8 cellular contexts compared by ENCODE assay signal in genomic region chr14:105019861-105020814, GRCh38. TPM values are rescaled to one million over a fixed set of nuclear protein-coding genes. Genes with fewer than 3 reads are reported as not detected.
DNase-seq lines count a peak whose midpoint lies in the region; ATAC-seq, FAIRE-seq and TF ChIP-seq lines count a peak whose summit lies in the region.

No MANE protein-coding gene starts in this region.

- TF ChIP-seq RAD21 in K562 (CRISPR knock-in tag; conservative IDR thresholded peaks at IDR 0.05 in 1 of 2, IDR thresholded peaks at IDR 0.05 in 1 of 2) (no peak), HepG2 (CRISPR knock-in tag; IDR thresholded peaks at IDR 0.05) (no peak)

- TF ChIP-seq POLR2A in K562 (conservative IDR thresholded peaks at IDR 0.05) (no peak), HepG2 (IDR thresholded peaks at IDR 0.05; ENCODE audit: insufficient read depth in 1 of 2, low read depth in 2 of 2, low read length in 2 of 2) (no peak)

- H3K36me3 ChIP-seq in heart right ventricle (peaks cover 0 to 4% (median 0%) of the 10 kb centered on the region in 9 donors), K562 (ENCODE audit: control insufficient read depth, insufficient read depth, low read length) (peaks cover 27% of the 10 kb centered on the region; the same call in 2 of the 3 replicates), HepG2 (replicated peaks in 1 of 2; ENCODE audit: control insufficient read depth in 1 of 2, insufficient read depth in 2 of 2, low read length in 2 of 2) (peaks cover 4 to 5% of the 10 kb centered on the region in 2 experiments; a peak in 2 of 5 replicates)

- H3K4me3 ChIP-seq in heart right ventricle (peak overlapping the region; percentile 59 to 94 (median 82)), K562 (peak overlapping the region; percentile 83), HepG2 (replicated peaks in 1 of 3; ENCODE audit: insufficient read depth in 1 of 3, low read depth in 2 of 3, low read length in 3 of 3) (peak overlapping the region; percentile 69 to 86 (median 81))

- H3K27me3 ChIP-seq in heart right ventricle (no peaks in the 10 kb centered on the region), K562 (ENCODE audit: control insufficient read depth in 2 of 2, insufficient read depth in 2 of 2, low read length in 2 of 2) (no peaks in the 10 kb centered on the region), HepG2 (ENCODE audit: control insufficient read depth in 1 of 2, insufficient read depth in 2 of 2, low read length in 2 of 2) (no peaks in the 10 kb centered on the region; a peak in 1 of 5 replicates)

- WGBS in heart right ventricle, 2 donors = 8 to 10% methylated on average over 64 to 75 of the region's 75 CpGs
- 2% methylated on average over 22 of the region's 75 CpGs for WGBS in K562 (ENCODE audit: insufficient coverage, low coverage, missing lambda C conversion rate)
- WGBS in HepG2 (ENCODE audit: low lambda C conversion rate) = 2% methylated on average over 23 of the region's 75 CpGs

- H3K4me2 ChIP-seq in K562 (ENCODE audit: insufficient read depth, low read length) (peak overlapping the region; percentile 94), HepG2 (ENCODE audit: low read depth, low read length) (peak overlapping the region; percentile 98)

- ATAC-seq in heart right ventricle (peak in 3 of 8 donors; percentile 1 to 14 (median 6)), Right ventricle myocardium inferior (no peak), HG03108 (IDR thresholded peaks at IDR 0.05; ENCODE audit: unreplicated experiment) (peak; percentile 12), K562 (peak; percentile 59), HepG2 (peak; percentile 58)

- H4K20me1 ChIP-seq in K562 (replicated peaks; ENCODE audit: control insufficient read depth, insufficient read depth, low read length) = peaks cover 22% of the 10 kb centered on the region
- peaks cover 19% of the 10 kb centered on the region for H4K20me1 ChIP-seq in HepG2 (ENCODE audit: insufficient read depth, low read length)

- H3K79me2 ChIP-seq in K562 (ENCODE audit: control insufficient read depth, insufficient read depth, low read length) = peaks cover 69% of the 10 kb centered on the region
- H3K79me2 ChIP-seq in HepG2 (ENCODE audit: insufficient read depth, low read length) = peaks cover 57% of the 10 kb centered on the region

- peaks cover 5 to 72% (median 30%) of the 10 kb centered on the region in 9 donors for H3K4me1 ChIP-seq in heart right ventricle
- peaks cover 32 to 36% of the 10 kb centered on the region in 2 experiments for H3K4me1 ChIP-seq in K562 (replicated peaks in 1 of 2; ENCODE audit: control insufficient read depth in 2 of 2, insufficient read depth in 2 of 2, low read length in 2 of 2)
- peaks cover 71% of the 10 kb centered on the region for H3K4me1 ChIP-seq in HepG2 (ENCODE audit: insufficient read depth, low read length)

- H3K27ac ChIP-seq in heart right ventricle (peak overlapping the region; percentile 9 to 90 (median 78)), K562 (ENCODE audit: extremely low read depth, low read depth, low read length) (peak overlapping the region; percentile 96), HepG2 (ENCODE audit: extremely low read length, insufficient read depth, low read length) (peak overlapping the region; percentile 74)

- no peak overlapping the region for H2AFZ ChIP-seq in K562 (ENCODE audit: low read depth, low read length)
- H2AFZ ChIP-seq in HepG2 (ENCODE audit: low read length) = no peak overlapping the region

- in situ Hi-C loops in K562 (cut with MboI) (no loop called here), HepG2 (cut with HindIII; ENCODE audit: extremely low pct_ligation_motif_present, low pct_unique_long_range_greater_than_20kb) (no loop called here)

- TF ChIP-seq EP300 in K562 (IDR thresholded peaks at IDR 0.05; ENCODE audit: low read length) (no peak), HepG2 (IDR thresholded peaks at IDR 0.05; ENCODE audit: low read depth in 2 of 2, low read length in 2 of 2) (no peak), HepG2 (CRISPR knock-in tag; IDR thresholded peaks at IDR 0.05; ENCODE audit: borderline replicate concordance) (no peak)

- CTCF ChIA-PET in K562 (lab: Yijun Ruan, JAX; ENCODE audit: low intra/inter-chr PET ratio) (interaction anchor here (2.7 kb wide), 1 partner anchor 26 kb away, joined by 6 read pairs; no protein-coding TSS in a partner anchor), HepG2 (lab: Yijun Ruan, JAX; ENCODE audit: low intra/inter-chr PET ratio, low total read pairs) (interaction anchor here (3.6 kb wide), 1 partner anchor 25 kb away, joined by 20 read pairs; no protein-coding TSS in a partner anchor)

- DNase-seq in heart right ventricle (peak in 1 of 2 donors; percentile 34), Right ventricle myocardium inferior (ENCODE audit: missing footprints) (no peak), T-helper 2 cell (peak; percentile 35 to 74 (median 61)), K562 (ENCODE audit: extremely low read depth in 1 of 4, low spot score in 3 of 4) (peak in 2 of 4 experiments; percentile 21 to 48), HepG2 (ENCODE audit: low spot score) (no peak), middle frontal gyrus (ENCODE audit: extremely low spot score, low spot score) (no peak)
- DNase-seq in stimulated activated CD4-positive, alpha-beta T cell treated with anti-CD3 and anti-CD28 coated beads, TNF-alpha, amount 100 ng/mL, for 48 hours (ENCODE audit: low read depth in 3 of 3) = peak in 2 of 3 donors; percentile 32 to 44

- TF ChIP-seq CTCF in heart right ventricle (IDR thresholded peaks at IDR 0.05) = peak in 3 of 9 donors; percentile 12 to 15 (median 13)
- 0 out of 6 replicates have a peak, but pooled peaks of 1 of the 3 experiments have one; percentile 1 for TF ChIP-seq CTCF in K562 (IDR thresholded peaks at IDR 0.05 in 2 of 3, conservative IDR thresholded peaks at IDR 0.05 in 1 of 3; ENCODE audit: insufficient read depth in 2 of 3, low read depth in 1 of 3, low read length in 3 of 3)
- 0 out of 2 replicates have a peak, but pooled peaks have one; percentile 10 for TF ChIP-seq CTCF in HepG2 (CRISPR knock-in tag; IDR thresholded peaks at IDR 0.05)

- POLR2A ChIA-PET in K562 (lab: Yijun Ruan, JAX) = interaction anchor here (0.7 to 2.9 kb wide), 11 partner anchors 8 to 285 kb away, joined by 3 to 16 read pairs (median 4); no protein-coding TSS in a partner anchor
- POLR2A ChIA-PET in HepG2 (lab: Yijun Ruan, JAX) = interaction anchor here (0.9 to 3.6 kb wide), 9 partner anchors 25 to 354 kb away, joined by 3 to 18 read pairs (median 6); partner anchors contain the start of genes CLBA1, SIVA1 and ZBTB42

- peak overlapping the region; percentile 97 to 99 for H3K9ac ChIP-seq in K562 (ENCODE audit: insufficient read depth in 1 of 2, low read depth in 2 of 2, low read length in 2 of 2)
- peak overlapping the region; percentile 87 for H3K9ac ChIP-seq in HepG2 (ENCODE audit: insufficient read depth, low read depth, low read length)

- BruUV-seq in K562 (replicated peaks; lab: Mats Ljungman, UMichigan) (no TSS peak), HepG2 (replicated peaks; lab: Mats Ljungman, UMichigan) (TSS peak; percentile 65)

- H3K9me1 ChIP-seq in K562 (ENCODE audit: control insufficient read depth, insufficient read depth, low read length) = peaks cover 4% of the 10 kb centered on the region

- peak; percentile 6 for FAIRE-seq in K562 (lab: Jason Lieb, UNC)
- no peak for FAIRE-seq in HepG2 (lab: Jason Lieb, UNC)

- intact Hi-C loops in heart right ventricle (cut with DNase I) (loop anchor here in 4 of 10 donors (2.0 to 5.0 kb wide), 4 partner anchors 33 to 43 kb away; partner anchors contain the start of genes AHNAK2 (in 1 of the 4) and CLBA1 (in 1 of the 4)), Right ventricle myocardium inferior (cut with DNase I) (loop anchor here (2.0 kb wide), 2 partner anchors 41 to 71 kb away; partner anchors contain the start of gene AHNAK2), K562 (cut with micrococcal nuclease) (loop anchor here (5.0 kb wide), 1 partner anchor 43 kb away; the partner anchor contains the start of gene AHNAK2), HepG2 (cut with micrococcal nuclease; ENCODE audit: unreplicated experiment) (loop anchor here (2.0 to 5.0 kb wide), 2 partner anchors 25 to 43 kb away; partner anchors contain the start of gene AHNAK2)

- H3K9me3 ChIP-seq in heart right ventricle = no peaks in the 10 kb centered on the region
- no peaks in the 10 kb centered on the region for H3K9me3 ChIP-seq in K562 (replicated peaks; ENCODE audit: control insufficient read depth, insufficient read depth, low read depth, low read length)
- no peaks in the 10 kb centered on the region for H3K9me3 ChIP-seq in HepG2 (ENCODE audit: low read length)

RNA-seq across cellular contexts. Expression of gene CDCA4, which starts 0.7 kb away (rescaled TPM):
- total RNA-seq in heart right ventricle = 1 to 10 TPM; 1.5 to 6.4 (median 2.0) TPM
- polyA plus RNA-seq in heart right ventricle = 1 to 10 TPM; 2.7 to 3.2 TPM
- 3.1 TPM for total RNA-seq in Right ventricle myocardium inferior
- 13.4 and 22.4 TPM in 2 replicates for total RNA-seq in K562 (2011; cell fraction: chromatin; rRNA removed; ENCODE audit: low replicate concordance)
- 17.5 TPM in 2 replicates for total RNA-seq in K562 (2011; cell fraction: nucleolus; rRNA removed)
- total RNA-seq in K562 (2011; cell fraction: nucleoplasm; rRNA removed) = 18.6 and 23.1 TPM in 2 replicates
- 33.9 and 41.3 TPM in 2 replicates for total RNA-seq in K562 (2014; rRNA removed)
- 15.8 and 17.3 TPM in 2 replicates for total RNA-seq in K562 (2014; rRNA removed; fragmentation: Illumina TruSeq; extraction: Trizol)
- total RNA-seq in K562 (2015; rRNA removed; fragmentation: Illumina TruSeq; extraction: Trizol) = 23.0 and 23.9 TPM in 2 replicates
- total RNA-seq in K562 (2021) = 43.3 and 44.2 TPM in 2 replicates
- polyA plus RNA-seq in K562 (2011; rRNA removed) = 25.1 and 34.5 TPM in 2 replicates
- polyA plus RNA-seq in K562 (2011; cell fraction: cytosol; rRNA removed) = 33.5 and 50.8 TPM in 2 replicates
- polyA plus RNA-seq in K562 (2011; cell fraction: nucleus; rRNA removed) = 14.4 and 19.3 TPM in 2 replicates
- 32.1 and 37.8 TPM in 2 replicates for polyA plus RNA-seq in K562 (2012)
- polyA plus RNA-seq in K562 (2014; fragmentation: Illumina TruSeq; extraction: Trizol) = 16.7 and 27.1 TPM in 2 replicates
- 10 to 100 TPM in 1 of 2 experiments, 1 to 10 TPM in 1; 6.6 to 10.3 TPM for polyA plus RNA-seq in K562 (2014; fragmentation: Nextera tagmentation; extraction: Ambion mirVana)
- 36.9 and 43.3 TPM in 2 replicates for polyA plus RNA-seq in K562 (2014; rRNA removed)
- 17.1 and 17.8 TPM in 2 replicates for polyA minus RNA-seq in K562 (2011; rRNA and poly(A)+ RNA removed)
- 17.8 and 25.3 TPM in 2 replicates for polyA minus RNA-seq in K562 (2011; cell fraction: cytosol; rRNA and poly(A)+ RNA removed)
- polyA minus RNA-seq in K562 (2011; cell fraction: nucleus; rRNA and poly(A)+ RNA removed) = 5.7 and 7.2 TPM in 2 replicates
- 42.1 and 43.1 TPM in 2 replicates for total RNA-seq in HepG2 (2016; rRNA removed; fragmentation: Illumina TruSeq; extraction: Trizol)
- 9.0 and 12.4 TPM in 2 replicates for total RNA-seq in HepG2 (2016; cell fraction: cytosol; rRNA removed; fragmentation: Illumina TruSeq; extraction: Trizol; ENCODE audit: low read depth)
- 41.3 and 41.8 TPM in 2 replicates for total RNA-seq in HepG2 (2016; cell fraction: insoluble cytoplasmic fraction; rRNA removed; fragmentation: Illumina TruSeq; extraction: Trizol)
- 34.3 and 35.7 TPM in 2 replicates for total RNA-seq in HepG2 (2016; cell fraction: membrane; rRNA removed; fragmentation: Illumina TruSeq; extraction: Trizol)
- total RNA-seq in HepG2 (2016; cell fraction: nucleus; rRNA removed; fragmentation: Illumina TruSeq; extraction: Trizol) = 19.4 and 21.5 TPM in 2 replicates
- polyA plus RNA-seq in HepG2 (2011; rRNA removed) = 17.7 and 19.7 TPM in 2 replicates
- polyA plus RNA-seq in HepG2 (2011; cell fraction: cytosol; rRNA removed) = 13.7 and 20.7 TPM in 2 replicates
- polyA plus RNA-seq in HepG2 (2011; cell fraction: nucleus; rRNA removed) = 8.9 and 10.9 TPM in 2 replicates
- polyA plus RNA-seq in HepG2 (2012) = 11.9 and 18.4 TPM in 2 replicates
- polyA plus RNA-seq in HepG2 (2016; cell fraction: cytosol; fragmentation: Illumina TruSeq; extraction: Trizol; ENCODE audit: low read depth) = 7.6 and 8.1 TPM in 2 replicates
- polyA plus RNA-seq in HepG2 (2016; cell fraction: insoluble cytoplasmic fraction; fragmentation: Illumina TruSeq; extraction: Trizol; ENCODE audit: low read depth) = 44.8 and 50.0 TPM in 2 replicates
- 24.5 and 25.1 TPM in 2 replicates for polyA plus RNA-seq in HepG2 (2016; cell fraction: membrane; fragmentation: Illumina TruSeq; extraction: Trizol; ENCODE audit: low read depth)
- 33.7 and 34.8 TPM in 2 replicates for polyA plus RNA-seq in HepG2 (2016; cell fraction: nucleus; fragmentation: Illumina TruSeq; extraction: Trizol; ENCODE audit: insufficient read depth, low read depth)
- 30.0 and 31.4 TPM in 2 replicates for polyA minus RNA-seq in HepG2 (2011; rRNA and poly(A)+ RNA removed; ENCODE audit: low replicate concordance)
- polyA minus RNA-seq in HepG2 (2011; cell fraction: cytosol; rRNA and poly(A)+ RNA removed) = 11.2 and 15.5 TPM in 2 replicates
- 6.6 and 8.0 TPM in 2 replicates for polyA minus RNA-seq in HepG2 (2011; cell fraction: nucleus; rRNA and poly(A)+ RNA removed)

RNA-seq across cellular contexts. Expression of gene CLBA1, which starts 34.5 kb away (rescaled TPM):
- total RNA-seq in heart right ventricle (1 to 10 TPM; 1.2 to 3.1 (median 2.4) TPM), Right ventricle myocardium inferior (1.9 TPM), K562 (2014; rRNA removed) (3.2 and 4.0 TPM in 2 replicates), K562 (2014; rRNA removed; fragmentation: Illumina TruSeq; extraction: Trizol) (1.4 and 1.8 TPM in 2 replicates), K562 (2015; rRNA removed; fragmentation: Illumina TruSeq; extraction: Trizol) (2.1 and 2.2 TPM in 2 replicates), K562 (2021) (3.9 and 4.4 TPM in 2 replicates), HepG2 (2016; rRNA removed; fragmentation: Illumina TruSeq; extraction: Trizol) (1.4 and 1.5 TPM in 2 replicates)
- polyA plus RNA-seq in heart right ventricle (1 to 10 TPM; 2.9 to 3.5 TPM), K562 (2011; rRNA removed) (2.5 and 2.6 TPM in 2 replicates), K562 (2014; fragmentation: Illumina TruSeq; extraction: Trizol) (3.2 TPM in 2 replicates), K562 (2014; fragmentation: Nextera tagmentation; extraction: Ambion mirVana) (under 1 TPM; 0.04 to 0.25 TPM), K562 (2014; rRNA removed) (2.2 and 2.7 TPM in 2 replicates), HepG2 (2011; rRNA removed) (1.2 and 1.3 TPM in 2 replicates)
- total RNA-seq in K562 (2011; cell fraction: chromatin; rRNA removed; ENCODE audit: low replicate concordance) = 4.9 and 7.5 TPM in 2 replicates
- total RNA-seq in K562 (2011; cell fraction: nucleolus; rRNA removed) = 4.7 and 5.3 TPM in 2 replicates
- 3.8 and 4.7 TPM in 2 replicates for total RNA-seq in K562 (2011; cell fraction: nucleoplasm; rRNA removed)
- polyA plus RNA-seq in K562 (2011; cell fraction: cytosol; rRNA removed) = 1.8 and 3.1 TPM in 2 replicates
- 5.7 and 10.6 TPM in 2 replicates for polyA plus RNA-seq in K562 (2011; cell fraction: nucleus; rRNA removed)
- 3.0 and 3.1 TPM in 2 replicates for polyA plus RNA-seq in K562 (2012)
- polyA minus RNA-seq in K562 (2011; rRNA and poly(A)+ RNA removed) = 1.4 and 1.9 TPM in 2 replicates
- 1.4 and 2.5 TPM in 2 replicates for polyA minus RNA-seq in K562 (2011; cell fraction: cytosol; rRNA and poly(A)+ RNA removed)
- polyA minus RNA-seq in K562 (2011; cell fraction: nucleus; rRNA and poly(A)+ RNA removed) = 2.7 and 3.2 TPM in 2 replicates
- 0.44 and 0.71 TPM in 2 replicates for total RNA-seq in HepG2 (2016; cell fraction: cytosol; rRNA removed; fragmentation: Illumina TruSeq; extraction: Trizol; ENCODE audit: low read depth)
- total RNA-seq in HepG2 (2016; cell fraction: insoluble cytoplasmic fraction; rRNA removed; fragmentation: Illumina TruSeq; extraction: Trizol) = 1.4 and 1.7 TPM in 2 replicates
- total RNA-seq in HepG2 (2016; cell fraction: membrane; rRNA removed; fragmentation: Illumina TruSeq; extraction: Trizol) = 0.99 and 1.0 TPM in 2 replicates
- total RNA-seq in HepG2 (2016; cell fraction: nucleus; rRNA removed; fragmentation: Illumina TruSeq; extraction: Trizol) = 1.7 and 2.1 TPM in 2 replicates
- 0.75 and 0.95 TPM in 2 replicates for polyA plus RNA-seq in HepG2 (2011; cell fraction: cytosol; rRNA removed)
- polyA plus RNA-seq in HepG2 (2011; cell fraction: nucleus; rRNA removed) = 2.8 and 3.0 TPM in 2 replicates
- 0.49 and 0.51 TPM in 2 replicates for polyA plus RNA-seq in HepG2 (2012)
- polyA plus RNA-seq in HepG2 (2016; cell fraction: cytosol; fragmentation: Illumina TruSeq; extraction: Trizol; ENCODE audit: low read depth) = 0.28 and 0.33 TPM in 2 replicates
- 1.3 and 1.7 TPM in 2 replicates for polyA plus RNA-seq in HepG2 (2016; cell fraction: insoluble cytoplasmic fraction; fragmentation: Illumina TruSeq; extraction: Trizol; ENCODE audit: low read depth)
- 0.65 and 0.66 TPM in 2 replicates for polyA plus RNA-seq in HepG2 (2016; cell fraction: membrane; fragmentation: Illumina TruSeq; extraction: Trizol; ENCODE audit: low read depth)
- 1.8 and 3.1 TPM in 2 replicates for polyA plus RNA-seq in HepG2 (2016; cell fraction: nucleus; fragmentation: Illumina TruSeq; extraction: Trizol; ENCODE audit: insufficient read depth, low read depth)
- polyA minus RNA-seq in HepG2 (2011; rRNA and poly(A)+ RNA removed; ENCODE audit: low replicate concordance) = 0.44 and 7.1 TPM in 2 replicates
- polyA minus RNA-seq in HepG2 (2011; cell fraction: cytosol; rRNA and poly(A)+ RNA removed) = 1.1 TPM in 1 of 2 replicates, not detected in the other
- 0.90 and 1.1 TPM in 2 replicates for polyA minus RNA-seq in HepG2 (2011; cell fraction: nucleus; rRNA and poly(A)+ RNA removed)

RNA-seq across cellular contexts. Expression of gene AHNAK2, which starts 42.0 kb away (rescaled TPM):
- total RNA-seq in heart right ventricle (10 to 100 TPM in 1 of 10 donors, 1 to 10 TPM in 9; 1.1 to 29.5 (median 2.6) TPM), Right ventricle myocardium inferior (2.5 TPM), K562 (2014; rRNA removed) (0.04 TPM in 1 of 2 replicates, not detected in the other), K562 (2014; rRNA removed; fragmentation: Illumina TruSeq; extraction: Trizol) (not detected in 2 replicates), K562 (2015; rRNA removed; fragmentation: Illumina TruSeq; extraction: Trizol) (0.04 TPM in 2 replicates), K562 (2021) (0.09 and 0.18 TPM in 2 replicates), HepG2 (2016; rRNA removed; fragmentation: Illumina TruSeq; extraction: Trizol) (0.15 and 0.18 TPM in 2 replicates)
- polyA plus RNA-seq in heart right ventricle (1 to 10 TPM; 3.5 to 4.0 TPM), K562 (2011; rRNA removed) (0.04 TPM in 1 of 2 replicates, not detected in the other), K562 (2014; fragmentation: Illumina TruSeq; extraction: Trizol) (0.03 TPM in 1 of 2 replicates, not detected in the other), K562 (2014; fragmentation: Nextera tagmentation; extraction: Ambion mirVana) (not detected), K562 (2014; rRNA removed) (under 0.01 and 0.04 TPM in 2 replicates), HepG2 (2011; rRNA removed) (0.10 and 0.11 TPM in 2 replicates)
- 0.18 and 0.46 TPM in 2 replicates for total RNA-seq in K562 (2011; cell fraction: chromatin; rRNA removed; ENCODE audit: low replicate concordance)
- total RNA-seq in K562 (2011; cell fraction: nucleolus; rRNA removed) = 0.13 and 0.17 TPM in 2 replicates
- 0.07 and 0.31 TPM in 2 replicates for total RNA-seq in K562 (2011; cell fraction: nucleoplasm; rRNA removed)
- under 0.01 and 0.03 TPM in 2 replicates for polyA plus RNA-seq in K562 (2011; cell fraction: cytosol; rRNA removed)
- 0.14 and 0.22 TPM in 2 replicates for polyA plus RNA-seq in K562 (2011; cell fraction: nucleus; rRNA removed)
- 0.03 and 0.22 TPM in 2 replicates for polyA plus RNA-seq in K562 (2012)
- 0.04 and 0.51 TPM in 2 replicates for polyA minus RNA-seq in K562 (2011; rRNA and poly(A)+ RNA removed)
- 0.10 and 0.27 TPM in 2 replicates for polyA minus RNA-seq in K562 (2011; cell fraction: cytosol; rRNA and poly(A)+ RNA removed)
- polyA minus RNA-seq in K562 (2011; cell fraction: nucleus; rRNA and poly(A)+ RNA removed) = 0.13 and 0.22 TPM in 2 replicates
- not detected in 2 replicates for total RNA-seq in HepG2 (2016; cell fraction: cytosol; rRNA removed; fragmentation: Illumina TruSeq; extraction: Trizol; ENCODE audit: low read depth)
- 0.10 and 0.11 TPM in 2 replicates for total RNA-seq in HepG2 (2016; cell fraction: insoluble cytoplasmic fraction; rRNA removed; fragmentation: Illumina TruSeq; extraction: Trizol)
- 0.06 and 0.07 TPM in 2 replicates for total RNA-seq in HepG2 (2016; cell fraction: membrane; rRNA removed; fragmentation: Illumina TruSeq; extraction: Trizol)
- 0.53 and 0.68 TPM in 2 replicates for total RNA-seq in HepG2 (2016; cell fraction: nucleus; rRNA removed; fragmentation: Illumina TruSeq; extraction: Trizol)
- polyA plus RNA-seq in HepG2 (2011; cell fraction: cytosol; rRNA removed) = 0.08 and 0.09 TPM in 2 replicates
- 0.28 and 0.37 TPM in 2 replicates for polyA plus RNA-seq in HepG2 (2011; cell fraction: nucleus; rRNA removed)
- polyA plus RNA-seq in HepG2 (2012) = 0.04 TPM in 2 replicates
- not detected in 2 replicates for polyA plus RNA-seq in HepG2 (2016; cell fraction: cytosol; fragmentation: Illumina TruSeq; extraction: Trizol; ENCODE audit: low read depth)
- 0.07 and 0.11 TPM in 2 replicates for polyA plus RNA-seq in HepG2 (2016; cell fraction: insoluble cytoplasmic fraction; fragmentation: Illumina TruSeq; extraction: Trizol; ENCODE audit: low read depth)
- not detected in 2 replicates for polyA plus RNA-seq in HepG2 (2016; cell fraction: membrane; fragmentation: Illumina TruSeq; extraction: Trizol; ENCODE audit: low read depth)
- polyA plus RNA-seq in HepG2 (2016; cell fraction: nucleus; fragmentation: Illumina TruSeq; extraction: Trizol; ENCODE audit: insufficient read depth, low read depth) = 0.57 and 0.65 TPM in 2 replicates
- polyA minus RNA-seq in HepG2 (2011; rRNA and poly(A)+ RNA removed; ENCODE audit: low replicate concordance) = 0.34 and 31.9 TPM in 2 replicates
- 0.30 and 0.35 TPM in 2 replicates for polyA minus RNA-seq in HepG2 (2011; cell fraction: cytosol; rRNA and poly(A)+ RNA removed)
- polyA minus RNA-seq in HepG2 (2011; cell fraction: nucleus; rRNA and poly(A)+ RNA removed) = 0.39 and 0.62 TPM in 2 replicates

RNA-seq across cellular contexts. Expression of gene GPR132, which starts 45.1 kb away (rescaled TPM):
- total RNA-seq in heart right ventricle (1 to 10 TPM in 2 of 10 donors, under 1 TPM in 8; 0.19 to 4.1 (median 0.82) TPM), Right ventricle myocardium inferior (0.89 TPM), K562 (2014; rRNA removed) (0.49 and 0.50 TPM in 2 replicates), K562 (2014; rRNA removed; fragmentation: Illumina TruSeq; extraction: Trizol) (0.19 and 0.25 TPM in 2 replicates), K562 (2015; rRNA removed; fragmentation: Illumina TruSeq; extraction: Trizol) (0.98 and 1.0 TPM in 2 replicates), K562 (2021) (0.49 and 1.1 TPM in 2 replicates), HepG2 (2016; rRNA removed; fragmentation: Illumina TruSeq; extraction: Trizol) (not detected in 2 replicates)
- polyA plus RNA-seq in heart right ventricle (under 1 TPM; 0.35 to 0.88 TPM), K562 (2011; rRNA removed) (0.01 and 0.22 TPM in 2 replicates), K562 (2014; fragmentation: Illumina TruSeq; extraction: Trizol) (0.22 and 0.24 TPM in 2 replicates), K562 (2014; fragmentation: Nextera tagmentation; extraction: Ambion mirVana) (under 1 TPM in 1 of 2 experiments, not detected in 1; 0.01 TPM), K562 (2014; rRNA removed) (0.23 and 0.46 TPM in 2 replicates), HepG2 (2011; rRNA removed) (not detected in 2 replicates)
- total RNA-seq in K562 (2011; cell fraction: chromatin; rRNA removed; ENCODE audit: low replicate concordance) = 0.23 and 0.51 TPM in 2 replicates
- 0.26 and 0.50 TPM in 2 replicates for total RNA-seq in K562 (2011; cell fraction: nucleolus; rRNA removed)
- total RNA-seq in K562 (2011; cell fraction: nucleoplasm; rRNA removed) = 0.23 and 0.44 TPM in 2 replicates
- 0.34 and 1.1 TPM in 2 replicates for polyA plus RNA-seq in K562 (2011; cell fraction: cytosol; rRNA removed)
- 0.27 and 0.41 TPM in 2 replicates for polyA plus RNA-seq in K562 (2011; cell fraction: nucleus; rRNA removed)
- 0.59 and 3.2 TPM in 2 replicates for polyA plus RNA-seq in K562 (2012)
- 0.06 TPM in 1 of 2 replicates, not detected in the other for polyA minus RNA-seq in K562 (2011; rRNA and poly(A)+ RNA removed)
- polyA minus RNA-seq in K562 (2011; cell fraction: cytosol; rRNA and poly(A)+ RNA removed) = not detected in 2 replicates
- polyA minus RNA-seq in K562 (2011; cell fraction: nucleus; rRNA and poly(A)+ RNA removed) = 0.13 and 0.33 TPM in 2 replicates
- not detected in 2 replicates for total RNA-seq in HepG2 (2016; cell fraction: cytosol; rRNA removed; fragmentation: Illumina TruSeq; extraction: Trizol; ENCODE audit: low read depth)
- total RNA-seq in HepG2 (2016; cell fraction: insoluble cytoplasmic fraction; rRNA removed; fragmentation: Illumina TruSeq; extraction: Trizol) = not detected in 2 replicates
- not detected in 2 replicates for total RNA-seq in HepG2 (2016; cell fraction: membrane; rRNA removed; fragmentation: Illumina TruSeq; extraction: Trizol)
- not detected in 2 replicates for total RNA-seq in HepG2 (2016; cell fraction: nucleus; rRNA removed; fragmentation: Illumina TruSeq; extraction: Trizol)
- not detected in 2 replicates for polyA plus RNA-seq in HepG2 (2011; cell fraction: cytosol; rRNA removed)
- 0.05 TPM in 1 of 2 replicates, not detected in the other for polyA plus RNA-seq in HepG2 (2011; cell fraction: nucleus; rRNA removed)
- polyA plus RNA-seq in HepG2 (2012) = not detected in 2 replicates
- not detected in 2 replicates for polyA plus RNA-seq in HepG2 (2016; cell fraction: cytosol; fragmentation: Illumina TruSeq; extraction: Trizol; ENCODE audit: low read depth)
- polyA plus RNA-seq in HepG2 (2016; cell fraction: insoluble cytoplasmic fraction; fragmentation: Illumina TruSeq; extraction: Trizol; ENCODE audit: low read depth) = not detected in 2 replicates
- not detected in 2 replicates for polyA plus RNA-seq in HepG2 (2016; cell fraction: membrane; fragmentation: Illumina TruSeq; extraction: Trizol; ENCODE audit: low read depth)
- not detected in 2 replicates for polyA plus RNA-seq in HepG2 (2016; cell fraction: nucleus; fragmentation: Illumina TruSeq; extraction: Trizol; ENCODE audit: insufficient read depth, low read depth)
- polyA minus RNA-seq in HepG2 (2011; rRNA and poly(A)+ RNA removed; ENCODE audit: low replicate concordance) = 0.09 TPM in 1 of 2 replicates, not detected in the other
- not detected in 2 replicates for polyA minus RNA-seq in HepG2 (2011; cell fraction: cytosol; rRNA and poly(A)+ RNA removed)
- not detected in 2 replicates for polyA minus RNA-seq in HepG2 (2011; cell fraction: nucleus; rRNA and poly(A)+ RNA removed)

Comparison
In these comparisons a context has a peak if more than half of its experiments do, and no peak if none do; other contexts are left out.
1. DNase-seq: peak in T-helper 2 cell (5 of 5) and stimulated activated CD4-positive, alpha-beta T cell treated with anti-CD3 and anti-CD28 coated beads, TNF-alpha, amount 100 ng/mL, for 48 hours (2 of 3); none in Right ventricle myocardium inferior (single experiment), HepG2 (single experiment) and middle frontal gyrus (single experiment).
2. Peak in every context shown above with its lines, with median percentiles within 50 percentile points of each other: H3K27ac ChIP-seq and H3K4me3 ChIP-seq.